Comparison of ENCODE assay signal across 20 cellular contexts in genomic region chr3:51585197-51585596, GRCh38. TPM values are rescaled to one million over a fixed set of nuclear protein-coding genes. Genes with fewer than 3 reads are reported as not detected.
A peak's percentile ranks its signal among the peaks of the same experiment; 100 is the strongest.
DNase-seq lines count a peak whose midpoint lies in the region; ATAC-seq and TF ChIP-seq lines count a peak whose summit lies in the region.
"Had no signal": no experiment of that assay in that cellular context is flagged by ENCODE, and none has a peak within 500 bp of the region (broad histone marks: within the 10 kb centered on the region; RNA-seq: fewer than 3 reads in every experiment).

No MANE protein-coding gene starts in this region.

- ATAC-seq in WTC11 (no peak), HG02970 (IDR thresholded peaks at IDR 0.05; ENCODE audit: low FRiP score, unreplicated experiment) (no peak)
- ATAC-seq: A549 had no signal

- H3K9me3 Mint-ChIP-seq in WTC11: no peaks in the 10 kb centered on the region
- H3K9me3 Mint-ChIP-seq: H9 had no signal

- H3K9me2 ChIP-seq in SK-N-SH: no peaks in the 10 kb centered on the region

- H3K4me3 ChIP-seq in BE2C (ENCODE audit: low read depth, low read length) (no peak overlapping the region), SK-N-SH (ENCODE audit: low read depth in 2 of 2, low read length in 1 of 2) (no peak overlapping the region)
- H3K4me3 ChIP-seq: A549; BLaER1 treated with 17β-estradiol and CSF1 and Interleukin-3, amounts not matched to agents 10 nM and 100 nM; MG63; Peyer's patch; SJSA1 had no signal

- no peak for TF ChIP-seq RAD21 in SK-N-SH (IDR thresholded peaks at IDR 0.05; ENCODE audit: low read length)

- TF ChIP-seq CTCF in BE2C (IDR thresholded peaks at IDR 0.05; ENCODE audit: low read depth, low read length) (no peak), SK-N-SH (IDR thresholded peaks at IDR 0.05) (no peak), WTC11 (IDR thresholded peaks at IDR 0.05) (no peak)

- H3K4me1 ChIP-seq in BE2C (no peaks in the 10 kb centered on the region), SK-N-SH (ENCODE audit: control insufficient read depth in 1 of 2, insufficient read depth in 2 of 2, low read depth in 1 of 2, low read length in 1 of 2) (peaks cover 0 to 12% of the 10 kb centered on the region in 2 experiments; a peak in 2 of 4 replicates)
- H3K4me1 ChIP-seq: A549, Peyer's patch had no signal

- no peaks in the 10 kb centered on the region for H4K20me1 ChIP-seq in SK-N-SH (ENCODE audit: insufficient read depth)

- H3F3A ChIP-seq in SK-N-SH (replicated peaks; ENCODE audit: insufficient read depth): peaks cover 7% of the 10 kb centered on the region

- H3K79me2 ChIP-seq in SK-N-SH (ENCODE audit: insufficient read depth): peaks cover 32% of the 10 kb centered on the region

- no peak overlapping the region for H2AFZ ChIP-seq in SK-N-SH (ENCODE audit: low read depth)

- POLR2A ChIA-PET in SK-N-SH (lab: Yijun Ruan, JAX): no interaction called here
- POLR2A ChIA-PET in WTC11 (lab: Charles Lee): no interaction called here

- H3K36me3 ChIP-seq in BE2C (no peaks in the 10 kb centered on the region), SK-N-SH (replicated peaks in 1 of 2; ENCODE audit: control insufficient read depth in 1 of 2, insufficient read depth in 2 of 2, low read length in 1 of 2) (no peaks in the 10 kb centered on the region)
- H3K36me3 ChIP-seq: MG63, SJSA1 had no signal

- no peak overlapping the region for H3K27ac Mint-ChIP-seq in WTC11
- H3K27ac Mint-ChIP-seq: H9 had no signal

- peaks cover 9% of the 10 kb centered on the region; the same call in 1 of the 2 replicates for H3K36me3 Mint-ChIP-seq in WTC11

- no peaks in the 10 kb centered on the region for H3K27me3 Mint-ChIP-seq in WTC11 (ENCODE audit: low read depth)

- H3K9me3 ChIP-seq in BE2C (no peaks in the 10 kb centered on the region), SK-N-SH (no peaks in the 10 kb centered on the region)
- H3K9me3 ChIP-seq: A549; BLaER1 treated with 17β-estradiol and CSF1 and Interleukin-3, amounts not matched to agents 10 nM and 100 nM; MG63; Peyer's patch; SJSA1 had no signal

- peak overlapping the region in 1 of 2 experiments; percentile 31; a peak in 1 of 4 replicates for H3K27ac ChIP-seq in SK-N-SH (ENCODE audit: low read depth in 2 of 2, low read length in 1 of 2)
- H3K27ac ChIP-seq: A549; BLaER1 treated with 17β-estradiol and CSF1 and Interleukin-3, amounts not matched to agents 10 nM and 100 nM; HL-60; Peyer's patch; SJSA1 had no signal

- 78% methylated on average over 4 of the region's 4 CpGs for WGBS in SK-N-SH (ENCODE audit: low lambda C conversion rate)

- H3K4me1 Mint-ChIP-seq in WTC11: peaks cover 19% of the 10 kb centered on the region

- H3K9ac ChIP-seq in SK-N-SH: no peak overlapping the region
- H3K9ac ChIP-seq: BLaER1 treated with 17β-estradiol and CSF1 and Interleukin-3, amounts not matched to agents 10 nM and 100 nM had no signal

- CTCF ChIA-PET in SK-N-SH (lab: Yijun Ruan, JAX): interaction anchor here (1.0 to 1.3 kb wide), 3 partner anchors 25 to 134 kb away, joined by 3 to 4 read pairs (median 3); no protein-coding TSS in a partner anchor
- CTCF ChIA-PET in WTC11 (lab: Charles Lee): no interaction called here

- DNase-seq in BE2C (peak; percentile 18), NCI-H1105 (lab: John Stamatoyannopoulos, UW) (peak; percentile 35), SK-N-SH (peak; percentile 56), left kidney (ENCODE audit: low read depth, low spot score) (peak; percentile 25), NCI-H524 treated with DMSO at 0.1 percent for 48 hours (lab: John Stamatoyannopoulos, UW) (no peak), WTC11 (ENCODE audit: low spot score) (no peak)
- DNase-seq in activated CD4-positive, alpha-beta T cell treated with anti-CD3 and anti-CD28 coated beads, Interleukin-2, amount 50 U/mL, for 1 hour: no peak
- DNase-seq: DMS79 treated with DMSO at 0.1 percent for 48 hours, H9, MG63, NCI-H1048, NCI-H146, NCI-H2029 treated with DMSO at 0.1 percent for 48 hours, NCI-H524, Peyer's patch had no signal

- no peaks in the 10 kb centered on the region for H3K27me3 ChIP-seq in BE2C
- H3K27me3 ChIP-seq in SK-N-SH (ENCODE audit: insufficient read depth): no peaks in the 10 kb centered on the region
- H3K27me3 ChIP-seq: BLaER1 treated with 17β-estradiol and CSF1 and Interleukin-3, amounts not matched to agents 10 nM and 100 nM; MG63; Peyer's patch; SJSA1 had no signal

- H3K4me2 ChIP-seq in SK-N-SH: no peak overlapping the region
- H3K4me2 ChIP-seq: A549; BLaER1 treated with 17β-estradiol and CSF1 and Interleukin-3, amounts not matched to agents 10 nM and 100 nM had no signal

- H3K4me3 Mint-ChIP-seq in WTC11: no peak overlapping the region
- H3K4me3 Mint-ChIP-seq: H9 had no signal

- TF ChIP-seq EP300 in SK-N-SH (IDR thresholded peaks at IDR 0.05; ENCODE audit: borderline replicate concordance in 1 of 2, low read depth in 1 of 2, low read length in 1 of 2): peak in 1 of 2 experiments; percentile 65; a peak in 2 of 4 replicates

TF ChIP-seq in SK-N-SH, 30 proteins besides CTCF, POLR2A, EP300 and RAD21:
- TF ChIP-seq GATA2 (CRISPR knock-in tag; IDR thresholded peaks at IDR 0.05): peak; percentile 66
- no peak for TF ChIP-seq NRF1 (IDR thresholded peaks at IDR 0.05; ENCODE audit: low read depth, low read length)
TF ChIP-seq in SK-N-SH: peak in this region for 1.

TF ChIP-seq in WTC11, 78 proteins besides CTCF, POLR2A, EP300 and RAD21 (continues in another document):
- TF ChIP-seq NFYB (CRISPR knock-in tag; conservative IDR thresholded peaks at IDR 0.05; ENCODE audit: low read depth): no peak
- TF ChIP-seq HMGA2 (CRISPR knock-in tag; IDR thresholded peaks at IDR 0.05): no peak
- no peak for TF ChIP-seq AFF4 (CRISPR knock-in tag; IDR thresholded peaks at IDR 0.05; ENCODE audit: borderline replicate concordance)
- TF ChIP-seq HMGXB4 (CRISPR knock-in tag; IDR thresholded peaks at IDR 0.05): no peak
- TF ChIP-seq ZNF396 (CRISPR knock-in tag; IDR thresholded peaks at IDR 0.05; ENCODE audit: borderline replicate concordance): no peak
- no peak for TF ChIP-seq ZNF423 (CRISPR knock-in tag; IDR thresholded peaks at IDR 0.05)
- no peak for TF ChIP-seq TP53 (CRISPR knock-in tag; IDR thresholded peaks at IDR 0.05)

RNA-seq across cellular contexts. Expression of gene RAD54L2, which starts 46.7 kb away (rescaled TPM):
- polyA plus RNA-seq in BE2C (2012; ENCODE audit: insufficient read depth, insufficient read length, low read depth): 5.2 TPM
- 3.6 and 4.1 TPM in 2 replicates for polyA plus RNA-seq in SK-N-SH (2012; rRNA removed)
- polyA plus RNA-seq in SK-N-SH (2012; cell fraction: cytosol; rRNA removed): 1.6 and 2.0 TPM in 2 replicates
- 9.8 and 12.6 TPM in 2 replicates for polyA plus RNA-seq in SK-N-SH (2012; cell fraction: nucleus; rRNA removed)
- 29.5 to 32.3 TPM (median 30.9 TPM) in 3 replicates for total RNA-seq in WTC11 (2021)

Comparison
In these comparisons a context has a peak if more than half of its experiments do, and no peak if none do; other contexts are left out.
1. DNase-seq: peak in BE2C (single experiment), NCI-H1105 (single experiment), SK-N-SH (single experiment) and left kidney (single experiment); none in activated CD4-positive, alpha-beta T cell treated with anti-CD3 and anti-CD28 coated beads, Interleukin-2, amount 50 U/mL, for 1 hour (single experiment), NCI-H524 treated with DMSO at 0.1 percent for 48 hours (single experiment) and WTC11 (single experiment).